In genomic region chr10:7635431-7636125, GRCh38 we compare ENCODE assay signal across 20 cellular contexts. TPM values are rescaled to one million over a fixed set of nuclear protein-coding genes. Genes with fewer than 3 reads are reported as not detected.
DNase-seq lines count a peak whose midpoint lies in the region; ATAC-seq and TF ChIP-seq lines count a peak whose summit lies in the region.
"Had no signal": no experiment of that assay in that cellular context is flagged by ENCODE, and none has a peak within 500 bp of the region (broad histone marks: within the 10 kb centered on the region; RNA-seq: fewer than 3 reads in every experiment).

No MANE protein-coding gene starts in this region.

- peaks cover 9% of the 10 kb centered on the region for H3K9me3 Mint-ChIP-seq in CD8-positive, alpha-beta T cell
- H3K9me3 Mint-ChIP-seq in activated CD8-positive, alpha-beta T cell treated with anti-CD3 and anti-CD28 coated beads for 36 hours: peaks cover 3% of the 10 kb centered on the region
- H3K9me3 Mint-ChIP-seq in activated naive CD8-positive, alpha-beta T cell treated with anti-CD3 and anti-CD28 coated beads, Interleukin-2, amount 50 U/mL, for 24 hours: peaks cover 9% of the 10 kb centered on the region

- TF ChIP-seq CTCF in CD8-positive, alpha-beta T cell (IDR thresholded peaks at IDR 0.05): no peak
- TF ChIP-seq CTCF in activated CD8-positive, alpha-beta T cell treated with anti-CD3 and anti-CD28 coated beads for 36 hours (IDR thresholded peaks at IDR 0.05): no peak

- DNase-seq in COR-L47 (lab: John Stamatoyannopoulos, UW): peak; percentile 12
- peak; percentile 64 for DNase-seq in iPS DF 6.9 (ENCODE audit: low read depth, low spot score)
- peak; percentile 25 for DNase-seq in pons (ENCODE audit: low spot score)
- no peak for DNase-seq in CD8-positive, alpha-beta T cell
- no peak for DNase-seq in activated CD8-positive, alpha-beta T cell treated with anti-CD3 and anti-CD28 coated beads for 36 hours
- no peak for DNase-seq in activated naive CD8-positive, alpha-beta T cell treated with anti-CD3 and anti-CD28 coated beads, Interleukin-2, amount 50 U/mL, for 24 hours
- DNase-seq: C1 segment of cervical spinal cord, DMS53, GOT3, IMR-90, Kasumi-1, NCI-H1105 treated with DMSO at 0.1 percent for 48 hours, NCI-H187, NCI-H446 treated with DMSO at 0.1 percent for 48 hours, NCI-H82, SHP77 had no signal

- POLR2A ChIA-PET in CD8-positive, alpha-beta T cell (lab: Charles Lee): interaction anchor here (1.4 kb wide), 1 partner anchor 10 kb away, joined by 3 read pairs; no protein-coding TSS in a partner anchor
- POLR2A ChIA-PET in activated CD8-positive, alpha-beta T cell treated with anti-CD3 and anti-CD28 coated beads for 36 hours (lab: Charles Lee): no interaction called here

- H3K4me3 Mint-ChIP-seq in CD8-positive, alpha-beta T cell: no peak overlapping the region
- H3K4me3 Mint-ChIP-seq in activated CD8-positive, alpha-beta T cell treated with anti-CD3 and anti-CD28 coated beads for 36 hours: no peak overlapping the region
- no peak overlapping the region for H3K4me3 Mint-ChIP-seq in activated naive CD8-positive, alpha-beta T cell treated with anti-CD3 and anti-CD28 coated beads, Interleukin-2, amount 50 U/mL, for 24 hours

- H3K4me3 ChIP-seq in HUES64 (ENCODE audit: low read length) (no peak overlapping the region), iPS DF 6.9 (ENCODE audit: low read length) (no peak overlapping the region)
- H3K4me3 ChIP-seq in CD8-positive, alpha-beta T cell (ENCODE audit: low read depth, low read length): no peak overlapping the region
- H3K4me3 ChIP-seq: GM12878 had no signal

- H3K36me3 Mint-ChIP-seq in CD8-positive, alpha-beta T cell: no peaks in the 10 kb centered on the region
- peaks cover 3% of the 10 kb centered on the region for H3K36me3 Mint-ChIP-seq in activated CD8-positive, alpha-beta T cell treated with anti-CD3 and anti-CD28 coated beads for 36 hours (ENCODE audit: low read depth)
- no peaks in the 10 kb centered on the region for H3K36me3 Mint-ChIP-seq in activated naive CD8-positive, alpha-beta T cell treated with anti-CD3 and anti-CD28 coated beads, Interleukin-2, amount 50 U/mL, for 24 hours (ENCODE audit: low read depth)

- H3K27ac ChIP-seq in HUES64 (ENCODE audit: low read depth, low read length): peak overlapping the region; percentile 77
- no peak overlapping the region for H3K27ac ChIP-seq in iPS DF 6.9 (ENCODE audit: low read length)
- no peak overlapping the region for H3K27ac ChIP-seq in CD8-positive, alpha-beta T cell (ENCODE audit: low read depth, low read length)

- H3K9me3 ChIP-seq in HUES64 (ENCODE audit: insufficient read depth, low read depth, low read length): 0 out of 2 replicates have a peak, but pooled peaks cover 5% of the 10 kb centered on the region
- no peaks in the 10 kb centered on the region for H3K9me3 ChIP-seq in iPS DF 6.9 (ENCODE audit: control insufficient read depth, insufficient read depth, low read length)
- H3K9me3 ChIP-seq in CD8-positive, alpha-beta T cell (ENCODE audit: low read length): no peaks in the 10 kb centered on the region

- ATAC-seq in CD8-positive, alpha-beta T cell: no peak
- no peak for ATAC-seq in HG02884 (IDR thresholded peaks at IDR 0.05; ENCODE audit: unreplicated experiment)
- no peak for ATAC-seq in activated CD8-positive, alpha-beta T cell treated with anti-CD3 and anti-CD28 coated beads for 36 hours
- no peak for ATAC-seq in activated naive CD8-positive, alpha-beta T cell treated with anti-CD3 and anti-CD28 coated beads, Interleukin-2, amount 50 U/mL, for 24 hours
- ATAC-seq: GM12878, Panc1 had no signal

- peak overlapping the region; percentile 33 for H3K9ac ChIP-seq in HUES64 (ENCODE audit: low read depth, low read length)

- H3K4me1 Mint-ChIP-seq in CD8-positive, alpha-beta T cell (ENCODE audit: low read depth): no peaks in the 10 kb centered on the region
- no peaks in the 10 kb centered on the region for H3K4me1 Mint-ChIP-seq in activated CD8-positive, alpha-beta T cell treated with anti-CD3 and anti-CD28 coated beads for 36 hours (ENCODE audit: low read depth)
- no peaks in the 10 kb centered on the region for H3K4me1 Mint-ChIP-seq in activated naive CD8-positive, alpha-beta T cell treated with anti-CD3 and anti-CD28 coated beads, Interleukin-2, amount 50 U/mL, for 24 hours

- H3K27me3 Mint-ChIP-seq in CD8-positive, alpha-beta T cell (ENCODE audit: low read depth): peaks cover 19% of the 10 kb centered on the region
- H3K27me3 Mint-ChIP-seq in activated CD8-positive, alpha-beta T cell treated with anti-CD3 and anti-CD28 coated beads for 36 hours: peaks cover 10% of the 10 kb centered on the region
- H3K27me3 Mint-ChIP-seq in activated naive CD8-positive, alpha-beta T cell treated with anti-CD3 and anti-CD28 coated beads, Interleukin-2, amount 50 U/mL, for 24 hours: peaks cover 21% of the 10 kb centered on the region

- WGBS in HUES64: 35% methylated on average over 7 of the region's 7 CpGs
- WGBS in iPS DF 6.9 (ENCODE audit: insufficient coverage, insufficient read length): no CpG with 5 or more reads among the region's 7 CpGs

- H3K27me3 ChIP-seq in HUES64 (ENCODE audit: insufficient read depth, low read length) (no peaks in the 10 kb centered on the region), iPS DF 6.9 (ENCODE audit: control insufficient read depth, insufficient read depth, low read length) (no peaks in the 10 kb centered on the region)
- H3K27me3 ChIP-seq in CD8-positive, alpha-beta T cell (ENCODE audit: insufficient read depth, low read length): no peaks in the 10 kb centered on the region

- H3K36me3 ChIP-seq in HUES64 (ENCODE audit: insufficient read depth, low read length): no peaks in the 10 kb centered on the region
- H3K36me3 ChIP-seq in iPS DF 6.9 (ENCODE audit: control insufficient read depth, insufficient read depth, low read length): no peaks in the 10 kb centered on the region
- H3K36me3 ChIP-seq in CD8-positive, alpha-beta T cell (ENCODE audit: insufficient read depth, low read length): no peaks in the 10 kb centered on the region

- peaks cover 22% of the 10 kb centered on the region for H3K4me1 ChIP-seq in HUES64 (ENCODE audit: insufficient read depth, low read length)
- H3K4me1 ChIP-seq in iPS DF 6.9 (ENCODE audit: control insufficient read depth, insufficient read depth, low read length): peaks cover 4% of the 10 kb centered on the region; the same call in 1 of the 2 replicates
- H3K4me1 ChIP-seq in CD8-positive, alpha-beta T cell (ENCODE audit: insufficient read depth, low read length): no peaks in the 10 kb centered on the region

- no peak overlapping the region for H3K27ac Mint-ChIP-seq in CD8-positive, alpha-beta T cell
- no peak overlapping the region for H3K27ac Mint-ChIP-seq in activated CD8-positive, alpha-beta T cell treated with anti-CD3 and anti-CD28 coated beads for 36 hours
- no peak overlapping the region for H3K27ac Mint-ChIP-seq in activated naive CD8-positive, alpha-beta T cell treated with anti-CD3 and anti-CD28 coated beads, Interleukin-2, amount 50 U/mL, for 24 hours

- CTCF ChIA-PET in CD8-positive, alpha-beta T cell (lab: Charles Lee): interaction anchor here (0.6 to 1.7 kb wide), 2 partner anchors 52 to 654 kb away, joined by 4 to 5 read pairs; no protein-coding TSS in a partner anchor
- CTCF ChIA-PET in activated CD8-positive, alpha-beta T cell treated with anti-CD3 and anti-CD28 coated beads for 36 hours (lab: Charles Lee): interaction anchor here (0.8 to 0.9 kb wide), 3 partner anchors 10 to 1707 kb away, joined by 3 read pairs; no protein-coding TSS in a partner anchor

- intact Hi-C loops in CD8-positive, alpha-beta T cell (cut with DNase I, micrococcal nuclease): no loop called here
- intact Hi-C loops in activated CD8-positive, alpha-beta T cell treated with anti-CD3 and anti-CD28 coated beads for 36 hours (cut with micrococcal nuclease): no loop called here

RNA-seq across cellular contexts. Expression of gene ITIH5, which starts 31.2 kb away (rescaled TPM):
- 1.8 TPM for polyA plus RNA-seq in HUES64 (2013, experiment 1 of 2)
- polyA plus RNA-seq in HUES64 (2013, experiment 2 of 2): 1.3 TPM
- not detected for total RNA-seq in CD8-positive, alpha-beta T cell
- total RNA-seq in activated CD8-positive, alpha-beta T cell treated with anti-CD3 and anti-CD28 coated beads for 36 hours: not detected

Comparison
In these comparisons a context has a peak if more than half of its experiments do, and no peak if none do; other contexts are left out.
1. DNase-seq: peak in COR-L47 (single experiment), iPS DF 6.9 (single experiment) and pons (single experiment); none in CD8-positive, alpha-beta T cell (0 of 7), activated CD8-positive, alpha-beta T cell treated with anti-CD3 and anti-CD28 coated beads for 36 hours (single experiment) and activated naive CD8-positive, alpha-beta T cell treated with anti-CD3 and anti-CD28 coated beads, Interleukin-2, amount 50 U/mL, for 24 hours (single experiment).